Comparison of ENCODE assay signal across 9 cellular contexts in the genomic region with DNA sequence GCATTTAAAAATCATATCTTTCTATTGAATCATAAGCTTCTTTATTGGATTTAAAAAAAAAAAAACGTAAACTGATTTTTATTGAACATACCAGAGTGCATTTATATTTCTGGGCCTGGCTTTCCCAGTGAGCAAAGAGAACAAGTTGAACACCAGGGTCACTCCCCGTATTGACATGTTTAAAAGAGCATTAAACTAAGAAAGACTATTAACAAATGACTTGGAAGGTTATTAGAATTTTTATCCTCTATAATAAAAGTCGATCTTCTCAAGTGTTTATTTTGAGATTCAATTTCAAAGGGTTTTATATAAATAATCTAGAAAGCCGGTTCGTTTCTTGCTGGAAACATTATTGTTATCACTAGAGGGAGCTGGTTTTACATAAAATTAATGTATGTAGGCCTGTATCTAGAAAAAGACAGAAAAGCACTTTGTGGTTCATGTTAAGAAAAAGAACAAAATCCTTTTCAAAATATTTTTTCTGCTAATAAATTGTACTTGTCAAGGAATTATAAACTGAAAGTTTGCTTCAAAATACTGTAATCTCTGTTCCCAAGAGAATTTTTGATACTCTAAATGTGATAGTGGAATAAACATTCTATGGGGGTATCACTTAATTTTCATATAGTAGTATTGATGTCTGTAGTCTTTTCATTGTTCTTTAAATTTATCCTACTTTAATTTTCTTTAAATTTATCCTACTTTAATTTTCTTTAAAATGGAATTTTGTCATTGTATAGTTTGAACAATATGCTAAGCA.
DNase-seq lines count a peak whose midpoint lies in the region; ATAC-seq and TF ChIP-seq lines count a peak whose summit lies in the region.
"Had no signal": no experiment of that assay in that cellular context is flagged by ENCODE, and none has a peak within 500 bp of the region (broad histone marks: within the 10 kb centered on the region; RNA-seq: fewer than 3 reads in every experiment).

No MANE protein-coding gene starts in this region.

- H3K27me3 ChIP-seq in body of pancreas: no peaks in the 10 kb centered on the region
- H3K27me3 ChIP-seq in Caco-2 (replicated peaks; ENCODE audit: control insufficient read depth, insufficient read depth, low read length): no peaks in the 10 kb centered on the region

- TF ChIP-seq CTCF in body of pancreas (IDR thresholded peaks at IDR 0.05) (peak in 5 of 7 experiments; percentile 17 to 41 (median 40)), nephron (IDR thresholded peaks at IDR 0.05; ENCODE audit: unreplicated experiment in 3 of 3) (peak; percentile 55 to 66 (median 57)), Caco-2 (IDR thresholded peaks at IDR 0.05; ENCODE audit: insufficient read depth in 1 of 2, low read depth in 1 of 2, low read length in 1 of 2, severe bottlenecking in 1 of 2, unreplicated experiment in 1 of 2) (peak in 1 of 2 experiments; percentile 23)

- POLR2A ChIA-PET in Caco-2 (lab: Charles Lee): no interaction called here

- H3K27ac Mint-ChIP-seq in nephron (peak overlapping the region in 2 of 3 experiments; percentile 2 to 32), Caco-2 (ENCODE audit: unreplicated experiment) (no peak overlapping the region)
- H3K27ac Mint-ChIP-seq: memory B cell had no signal

- H3K4me1 Mint-ChIP-seq in nephron (no peaks in the 10 kb centered on the region), Caco-2 (ENCODE audit: low read depth, unreplicated experiment) (no peaks in the 10 kb centered on the region)
- H3K4me1 Mint-ChIP-seq: memory B cell had no signal

- 15 to 18% methylated on average over 5 of the region's 5 CpGs for WGBS in body of pancreas, 2 donors

- H3K27me3 Mint-ChIP-seq in nephron (ENCODE audit: low read depth): no peaks in the 10 kb centered on the region
- no peaks in the 10 kb centered on the region for H3K27me3 Mint-ChIP-seq in Caco-2 (ENCODE audit: insufficient read depth, unreplicated experiment)
- H3K27me3 Mint-ChIP-seq: memory B cell had no signal

- CTCF ChIA-PET in Caco-2 (lab: Charles Lee): no interaction called here

- H3K4me1 ChIP-seq in body of pancreas (no peaks in the 10 kb centered on the region), Caco-2 (no peaks in the 10 kb centered on the region)

- H3K4me3 Mint-ChIP-seq in nephron: no peak overlapping the region
- no peak overlapping the region for H3K4me3 Mint-ChIP-seq in Caco-2 (ENCODE audit: unreplicated experiment)
- H3K4me3 Mint-ChIP-seq: memory B cell had no signal

- no peak overlapping the region for H3K27ac ChIP-seq in body of pancreas

- H3K9me3 ChIP-seq in body of pancreas: no peaks in the 10 kb centered on the region
- H3K9me3 ChIP-seq in Caco-2: no peaks in the 10 kb centered on the region; the same call in 1 of the 2 replicates

- H3K36me3 ChIP-seq in body of pancreas (replicated peaks in 1 of 2; ENCODE audit: insufficient read depth in 1 of 2, low read depth in 2 of 2) (no peaks in the 10 kb centered on the region), Caco-2 (ENCODE audit: control insufficient read depth, insufficient read depth, low read length) (no peaks in the 10 kb centered on the region)

- intact Hi-C loops in body of pancreas (cut with DNase I): no loop called here
- intact Hi-C loops in Caco-2 (cut with micrococcal nuclease; ENCODE audit: unreplicated experiment): loop anchor here (1.0 kb wide), 1 partner anchor 565 kb away; no protein-coding TSS in a partner anchor

- ATAC-seq in body of pancreas (no peak), GM18520 (IDR thresholded peaks at IDR 0.05; ENCODE audit: unreplicated experiment) (no peak)

- H3K36me3 Mint-ChIP-seq in nephron (ENCODE audit: low read depth): no peaks in the 10 kb centered on the region
- no peaks in the 10 kb centered on the region for H3K36me3 Mint-ChIP-seq in Caco-2 (ENCODE audit: insufficient read depth, unreplicated experiment)
- H3K36me3 Mint-ChIP-seq: memory B cell had no signal

- no peak overlapping the region for H3K4me3 ChIP-seq in body of pancreas
- H3K4me3 ChIP-seq in Caco-2 (ENCODE audit: low read depth, low read length): no peak overlapping the region

- H3K9me3 Mint-ChIP-seq in nephron (peaks cover 3% of the 10 kb centered on the region), Caco-2 (ENCODE audit: unreplicated experiment) (no peaks in the 10 kb centered on the region)

- no peak for TF ChIP-seq POLR2A in body of pancreas (IDR thresholded peaks at IDR 0.05)

- BruUV-seq in Caco-2 (replicated peaks; lab: Mats Ljungman, UMichigan): no TSS peak

- DNase-seq in GM04504 (ENCODE audit: low read depth): peak; percentile 21
- DNase-seq in NCI-H146 treated with DMSO at 0.1 percent for 48 hours (lab: John Stamatoyannopoulos, UW; ENCODE audit: unreplicated experiment): peak; percentile 51
- no peak for DNase-seq in body of pancreas
- DNase-seq in D341Med (ENCODE audit: low spot score): no peak
- no peak for DNase-seq in Caco-2
- DNase-seq in activated CD8-positive, alpha-beta memory T cell treated with anti-CD3 and anti-CD28 coated beads, Interleukin-2, amount 50 U/mL, for 48 hours: no peak

Comparison
In these comparisons a context has a peak if more than half of its experiments do, and no peak if none do; other contexts are left out.
1. DNase-seq: peak in GM04504 (single experiment) and NCI-H146 treated with DMSO at 0.1 percent for 48 hours (single experiment); none in body of pancreas (0 of 4), D341Med (single experiment), Caco-2 (0 of 2) and activated CD8-positive, alpha-beta memory T cell treated with anti-CD3 and anti-CD28 coated beads, Interleukin-2, amount 50 U/mL, for 48 hours (single experiment).